ENCODE assay signal across 8 cellular contexts in the genomic region with DNA sequence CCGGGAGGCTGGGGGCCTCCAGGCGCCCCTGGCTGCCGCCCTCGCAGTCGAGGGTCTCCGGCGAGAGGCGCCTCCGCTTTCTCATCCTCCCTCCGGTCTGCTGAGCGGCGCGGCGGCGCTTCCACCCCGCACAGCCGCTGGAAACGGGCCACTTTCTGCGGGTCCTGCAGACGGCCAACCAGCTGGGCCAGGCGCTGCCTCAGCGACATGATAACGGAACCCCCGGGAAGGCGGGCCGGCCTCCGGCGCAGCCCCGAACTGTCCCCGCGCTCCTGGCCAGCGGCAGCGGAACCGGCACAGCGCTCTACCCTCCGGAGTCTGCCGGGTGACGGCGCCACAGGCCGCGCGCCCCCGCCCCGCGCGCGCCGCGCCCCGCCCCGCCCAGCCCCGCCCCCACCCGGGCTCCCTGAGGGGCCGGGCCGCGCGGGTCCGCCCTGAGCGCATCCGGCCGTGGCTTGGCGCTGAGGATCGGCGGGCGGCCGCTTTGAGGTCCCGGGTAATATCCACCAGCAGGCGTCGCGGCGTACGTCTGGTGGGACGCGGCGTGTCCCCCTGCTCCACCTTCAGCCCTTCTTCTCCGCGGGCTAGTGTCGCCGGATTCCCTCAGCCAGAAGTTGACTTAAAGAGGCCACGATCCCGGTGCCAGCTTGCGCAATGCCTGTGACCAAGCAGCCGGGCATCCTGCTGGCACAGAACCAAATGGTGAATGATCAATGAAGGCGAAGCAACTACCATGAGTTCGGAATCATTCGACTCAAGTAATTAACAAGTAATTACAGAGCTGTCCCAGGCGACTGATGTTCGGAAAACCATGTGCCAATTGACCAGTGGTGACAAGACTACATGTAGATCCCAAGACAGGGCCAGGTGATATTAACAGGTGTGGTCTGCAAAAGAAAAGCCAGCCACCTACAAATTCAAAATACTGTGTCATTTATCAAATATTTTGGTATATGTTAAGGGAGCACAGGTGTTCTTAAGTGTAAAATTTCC. TPM values are rescaled to one million over a fixed set of nuclear protein-coding genes. Genes with fewer than 3 reads are reported as not detected.
DNase-seq lines count a peak whose midpoint lies in the region; ATAC-seq and TF ChIP-seq lines count a peak whose summit lies in the region.

A gene with protein sequence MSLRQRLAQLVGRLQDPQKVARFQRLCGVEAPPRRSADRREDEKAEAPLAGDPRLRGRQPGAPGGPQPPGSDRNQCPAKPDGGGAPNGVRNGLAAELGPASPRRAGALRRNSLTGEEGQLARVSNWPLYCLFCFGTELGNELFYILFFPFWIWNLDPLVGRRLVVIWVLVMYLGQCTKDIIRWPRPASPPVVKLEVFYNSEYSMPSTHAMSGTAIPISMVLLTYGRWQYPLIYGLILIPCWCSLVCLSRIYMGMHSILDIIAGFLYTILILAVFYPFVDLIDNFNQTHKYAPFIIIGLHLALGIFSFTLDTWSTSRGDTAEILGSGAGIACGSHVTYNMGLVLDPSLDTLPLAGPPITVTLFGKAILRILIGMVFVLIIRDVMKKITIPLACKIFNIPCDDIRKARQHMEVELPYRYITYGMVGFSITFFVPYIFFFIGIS (minus strand): TSS at position 330 of the 993 bp plus-strand sequence. CDS start 121 bp downstream, at position 209.

- peaks cover 17% of the 10 kb centered on the region for H3K27me3 Mint-ChIP-seq in nephron progenitor cell (ENCODE audit: low read depth, poor library complexity)
- no peaks in the 10 kb centered on the region for H3K27me3 Mint-ChIP-seq in stimulated activated naive CD8-positive, alpha-beta T cell treated with anti-CD3 and anti-CD28 coated beads, Interleukin-15, amount 100 ng/mL, for 72 hours

- H3K9me3 Mint-ChIP-seq in nephron progenitor cell = peaks cover 6% of the 10 kb centered on the region
- no peaks in the 10 kb centered on the region for H3K9me3 Mint-ChIP-seq in stimulated activated naive CD8-positive, alpha-beta T cell treated with anti-CD3 and anti-CD28 coated beads, Interleukin-15, amount 100 ng/mL, for 72 hours

- peaks cover 19% of the 10 kb centered on the region for H3K4me1 Mint-ChIP-seq in nephron progenitor cell
- H3K4me1 Mint-ChIP-seq in stimulated activated naive CD8-positive, alpha-beta T cell treated with anti-CD3 and anti-CD28 coated beads, Interleukin-15, amount 100 ng/mL, for 72 hours = peaks cover 43% of the 10 kb centered on the region

- H3K27ac Mint-ChIP-seq in nephron progenitor cell = peak within 1 kb of the TSS; percentile 96
- peak within 1 kb of the TSS; percentile 99 to 100 for H3K27ac Mint-ChIP-seq in stimulated activated naive CD8-positive, alpha-beta T cell treated with anti-CD3 and anti-CD28 coated beads, Interleukin-15, amount 100 ng/mL, for 72 hours

- peak within 1 kb of the TSS; percentile 99 for H3K4me3 Mint-ChIP-seq in nephron progenitor cell
- peak within 1 kb of the TSS; percentile 100 for H3K4me3 Mint-ChIP-seq in stimulated activated naive CD8-positive, alpha-beta T cell treated with anti-CD3 and anti-CD28 coated beads, Interleukin-15, amount 100 ng/mL, for 72 hours

- peak; percentile 74 for ATAC-seq in GM21390 (IDR thresholded peaks at IDR 0.05; ENCODE audit: unreplicated experiment)
- ATAC-seq in stimulated activated naive CD8-positive, alpha-beta T cell treated with anti-CD3 and anti-CD28 coated beads, Interleukin-15, amount 100 ng/mL, for 72 hours = peak; percentile 95

- no peaks in the 10 kb centered on the region for H3K36me3 Mint-ChIP-seq in nephron progenitor cell (ENCODE audit: low read depth)

- DNase-seq in DMS153 treated with DMSO at 0.1 percent for 48 hours (lab: John Stamatoyannopoulos, UW; ENCODE audit: unreplicated experiment) (peak; percentile 63), HUDEP-2 (lab: John Stamatoyannopoulos, UW; ENCODE audit: unreplicated experiment in 76 of 76) (peak in 72 of 76 experiments; percentile 16 to 83 (median 69)), RPMI8226 (peak; percentile 83), fibroblast of the aortic adventitia (ENCODE audit: low read depth) (peak; percentile 63), nephron progenitor cell (peak; percentile 88)
- peak; percentile 69 for DNase-seq in activated T-helper 9 cell treated with anti-CD3 and anti-CD28 coated beads, Interleukin-2, amount 50 U/mL, for 16 hours (ENCODE audit: low read depth)
- peak; percentile 84 to 85 for DNase-seq in stimulated activated naive CD8-positive, alpha-beta T cell treated with anti-CD3 and anti-CD28 coated beads, Interleukin-15, amount 100 ng/mL, for 72 hours

- peak; percentile 40 for TF ChIP-seq CTCF in fibroblast of the aortic adventitia (IDR thresholded peaks at IDR 0.05; ENCODE audit: insufficient read depth, low read length)
- TF ChIP-seq CTCF in nephron progenitor cell (IDR thresholded peaks at IDR 0.05) = peak; percentile 31

- peak within 1 kb of the TSS; percentile 95 for H3K4me3 ChIP-seq in fibroblast of the aortic adventitia (ENCODE audit: low read depth, low read length)

RNA-seq across cellular contexts. Expression of the gene that starts here (rescaled TPM):
- 8.3 and 34.4 TPM in 2 replicates for total RNA-seq in fibroblast of the aortic adventitia (ENCODE audit: low replicate concordance)

Comparison
In these comparisons a context has a peak if more than half of its experiments do, and no peak if none do; other contexts are left out.
1. Peak in every context shown above with its lines: DNase-seq, ATAC-seq and H3K4me3 ChIP-seq.